ENCODE assay signal across 1 cellular context in the genomic region with DNA sequence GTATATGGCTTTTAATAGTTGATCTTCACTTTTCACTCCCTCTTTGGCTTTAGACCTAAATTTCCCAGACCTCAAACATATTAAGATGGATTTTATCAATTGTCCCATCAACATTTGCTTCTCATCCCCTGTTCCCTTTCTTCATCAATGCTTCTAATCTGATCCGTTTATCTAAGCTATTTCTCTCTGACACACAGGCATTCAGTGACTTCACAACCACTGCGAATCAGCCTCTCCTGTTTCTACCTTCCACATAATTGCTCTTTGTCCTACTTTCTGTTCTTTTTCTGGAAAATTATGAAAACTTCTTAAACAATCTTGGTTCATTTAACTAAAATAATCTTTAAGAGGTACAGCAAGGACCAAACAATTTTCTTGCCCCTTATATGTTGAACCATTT.
TF ChIP-seq lines count a peak whose summit lies in the region.

No MANE protein-coding gene starts in this region.

TF ChIP-seq in K562, 482 proteins besides CTCF, POLR2A, EP300 and RAD21 (continued from another document):
- TF ChIP-seq, protein P1, sequence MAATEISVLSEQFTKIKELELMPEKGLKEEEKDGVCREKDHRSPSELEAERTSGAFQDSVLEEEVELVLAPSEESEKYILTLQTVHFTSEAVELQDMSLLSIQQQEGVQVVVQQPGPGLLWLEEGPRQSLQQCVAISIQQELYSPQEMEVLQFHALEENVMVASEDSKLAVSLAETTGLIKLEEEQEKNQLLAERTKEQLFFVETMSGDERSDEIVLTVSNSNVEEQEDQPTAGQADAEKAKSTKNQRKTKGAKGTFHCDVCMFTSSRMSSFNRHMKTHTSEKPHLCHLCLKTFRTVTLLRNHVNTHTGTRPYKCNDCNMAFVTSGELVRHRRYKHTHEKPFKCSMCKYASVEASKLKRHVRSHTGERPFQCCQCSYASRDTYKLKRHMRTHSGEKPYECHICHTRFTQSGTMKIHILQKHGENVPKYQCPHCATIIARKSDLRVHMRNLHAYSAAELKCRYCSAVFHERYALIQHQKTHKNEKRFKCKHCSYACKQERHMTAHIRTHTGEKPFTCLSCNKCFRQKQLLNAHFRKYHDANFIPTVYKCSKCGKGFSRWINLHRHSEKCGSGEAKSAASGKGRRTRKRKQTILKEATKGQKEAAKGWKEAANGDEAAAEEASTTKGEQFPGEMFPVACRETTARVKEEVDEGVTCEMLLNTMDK (IDR thresholded peaks at IDR 0.05; ENCODE audit: borderline replicate concordance, insufficient read depth, low read depth, low read length, poor library complexity, severe bottlenecking), result no peak
- no peak for TF ChIP-seq CSDE1 (IDR thresholded peaks at IDR 0.05)
